18 cellular contexts compared by ENCODE assay signal in genomic region chr5:77418601-77419591, GRCh38.
DNase-seq lines count a peak whose midpoint lies in the region; ATAC-seq and TF ChIP-seq lines count a peak whose summit lies in the region.
"Had no signal": no experiment of that assay in that cellular context is flagged by ENCODE, and none has a peak within 500 bp of the region (broad histone marks: within the 10 kb centered on the region; RNA-seq: fewer than 3 reads in every experiment).

No MANE protein-coding gene starts in this region.

- H3K79me2 ChIP-seq in mammary epithelial cell (ENCODE audit: insufficient read depth, low read length): no peaks in the 10 kb centered on the region

- H4K20me1 ChIP-seq in IMR-90 (ENCODE audit: insufficient read depth, low read length) (no peaks in the 10 kb centered on the region), mammary epithelial cell (ENCODE audit: insufficient read depth, low read length) (no peaks in the 10 kb centered on the region)

- H3K9me3 ChIP-seq in IMR-90 (ENCODE audit: control insufficient read depth, insufficient read depth, low read length): no peaks in the 10 kb centered on the region
- H3K9me3 ChIP-seq in mammary epithelial cell (replicated peaks; ENCODE audit: insufficient read depth, low read length): no peaks in the 10 kb centered on the region
- no peaks in the 10 kb centered on the region for H3K9me3 ChIP-seq in thoracic aorta
- H3K9me3 ChIP-seq: adrenal gland, vagina had no signal

- no peak overlapping the region for H3K56ac ChIP-seq in IMR-90 (ENCODE audit: extremely low read depth, insufficient read depth, low read length)

- intact Hi-C loops in IMR-90 (cut with micrococcal nuclease): no loop called here
- intact Hi-C loops in mammary epithelial cell (cut with micrococcal nuclease): no loop called here

- DNase-seq in IMR-90: peak; percentile 45
- DNase-seq in mammary epithelial cell: peak; percentile 6
- DNase-seq in kidney tubule cell (ENCODE audit: low spot score): peak; percentile 45
- DNase-seq in thoracic aorta (ENCODE audit: low spot score): peak; percentile 26
- no peak for DNase-seq in NCI-H524 (lab: John Stamatoyannopoulos, UW)
- DNase-seq in effector memory CD8-positive, alpha-beta T cell: no peak
- DNase-seq: activated CD8-positive, alpha-beta T cell treated with anti-CD3 and anti-CD28 coated beads, Interleukin-2, amount 10 ng/mL, durations not matched to agents 7 days and 5 days; CD4-positive, alpha-beta T cell; KG1; NCI-H1436; stimulated activated naive B cell treated with anti-CD40 and anti-IgM and Interleukin-4, amounts not matched to agents 10 μg/mL and 1 μg/mL and 100 μg/mL, for 72 hours had no signal

- H2BK120ac ChIP-seq in IMR-90 (ENCODE audit: low read depth, low read length): no peak overlapping the region

- no peak overlapping the region for H2AK5ac ChIP-seq in IMR-90 (ENCODE audit: low read depth, low read length)

- POLR2A ChIA-PET in IMR-90 (lab: Charles Lee; ENCODE audit: unreplicated experiment): no interaction called here

- H2AFZ ChIP-seq in IMR-90 (replicated peaks; ENCODE audit: low read length, poor library complexity) (peak overlapping the region; percentile 62), mammary epithelial cell (ENCODE audit: low read depth, low read length) (no peak overlapping the region)

- H3K9ac ChIP-seq in IMR-90 (ENCODE audit: low read depth, low read length) (no peak overlapping the region), mammary epithelial cell (ENCODE audit: insufficient read depth, low read length) (no peak overlapping the region)

- H3K27me3 ChIP-seq in IMR-90 (ENCODE audit: control insufficient read depth, insufficient read depth, low read length): 0 out of 2 replicates have a peak, but pooled peaks cover 2% of the 10 kb centered on the region
- no peaks in the 10 kb centered on the region for H3K27me3 ChIP-seq in mammary epithelial cell (ENCODE audit: insufficient read depth, low read length)
- no peaks in the 10 kb centered on the region for H3K27me3 ChIP-seq in thoracic aorta (replicated peaks; ENCODE audit: insufficient read depth)
- H3K27me3 ChIP-seq: adrenal gland, vagina had no signal

- dilution Hi-C loops in IMR-90 (cut with HindIII; ENCODE audit: low sequenced_read_pairs, unreplicated experiment): no loop called here
- dilution Hi-C loops in mammary epithelial cell (cut with HindIII; ENCODE audit: low sequenced_read_pairs): no loop called here

- H3K36me3 Mint-ChIP-seq in effector memory CD8-positive, alpha-beta T cell (ENCODE audit: insufficient read depth): no peaks in the 10 kb centered on the region
- H3K36me3 Mint-ChIP-seq: memory B cell had no signal

- H4K5ac ChIP-seq in IMR-90 (ENCODE audit: low read depth, low read length): no peak overlapping the region

- no TSS peak for BruUV-seq in IMR-90 (replicated peaks; lab: Mats Ljungman, UMichigan)
- BruUV-seq in mammary epithelial cell (replicated peaks; lab: Mats Ljungman, UMichigan): no TSS peak

- H3K14ac ChIP-seq in IMR-90 (replicated peaks; ENCODE audit: low read depth, low read length): no peak overlapping the region

- H4K8ac ChIP-seq in IMR-90 (ENCODE audit: low read depth in 2 of 2, low read length in 2 of 2): no peak overlapping the region; a peak in 1 of 4 replicates

- no peak overlapping the region for H4K91ac ChIP-seq in IMR-90 (ENCODE audit: insufficient read depth, low read depth, low read length)

- no peak overlapping the region for H2BK15ac ChIP-seq in IMR-90 (ENCODE audit: low read depth, low read length)

- no peak overlapping the region for H3K4ac ChIP-seq in IMR-90 (ENCODE audit: low read depth, low read length)

- no peak overlapping the region for H3K23ac ChIP-seq in IMR-90 (ENCODE audit: low read depth, low read length)

- WGBS in IMR-90 (ENCODE audit: extremely low coverage in 2 of 2, insufficient read length in 1 of 2), 2 experiments: no CpG with 5 or more reads among the region's 13 CpGs
- 55% methylated on average over 13 of the region's 13 CpGs for WGBS in mammary epithelial cell (ENCODE audit: low coverage, missing lambda C conversion rate)

- no peak for TF ChIP-seq RAD21 in IMR-90 (IDR thresholded peaks at IDR 0.05; ENCODE audit: low read length)

- H2BK5ac ChIP-seq in IMR-90 (ENCODE audit: low read depth, low read length, poor library complexity, severe bottlenecking): no peak overlapping the region

- H3K4me1 Mint-ChIP-seq in effector memory CD8-positive, alpha-beta T cell (ENCODE audit: low read depth in 2 of 2): no peaks in the 10 kb centered on the region
- H3K4me1 Mint-ChIP-seq: activated T-helper 17 cell treated with anti-CD3 and anti-CD28 coated beads, Interleukin-2, amount 50 U/mL, for 72 hours; stimulated activated naive B cell treated with anti-CD40 and anti-IgM and Interleukin-4, amounts not matched to agents 10 μg/mL and 1 μg/mL and 100 μg/mL, for 72 hours had no signal

- H3K4me3 Mint-ChIP-seq in effector memory CD8-positive, alpha-beta T cell: no peak overlapping the region
- H3K4me3 Mint-ChIP-seq: activated CD8-positive, alpha-beta T cell treated with anti-CD3 and anti-CD28 coated beads, Interleukin-2, amount 10 ng/mL, durations not matched to agents 7 days and 5 days; activated T-helper 17 cell treated with anti-CD3 and anti-CD28 coated beads, Interleukin-2, amount 50 U/mL, for 72 hours; CD4-positive, alpha-beta T cell; memory B cell; stimulated activated naive B cell treated with anti-CD40 and anti-IgM and Interleukin-4, amounts not matched to agents 10 μg/mL and 1 μg/mL and 100 μg/mL, for 72 hours had no signal

- no peaks in the 10 kb centered on the region for H3K4me1 ChIP-seq in IMR-90 (ENCODE audit: control insufficient read depth, insufficient read depth, low read length)
- H3K4me1 ChIP-seq in mammary epithelial cell (ENCODE audit: insufficient read depth, low read length): no peaks in the 10 kb centered on the region
- peaks cover 15 to 55% of the 10 kb centered on the region in 2 donors for H3K4me1 ChIP-seq in thoracic aorta (ENCODE audit: control insufficient read depth in 1 of 2, low read depth in 2 of 2)
- H3K4me1 ChIP-seq: vagina had no signal

- in situ Hi-C loops in IMR-90 (cut with MboI; ENCODE audit: low sequenced_read_pairs): no loop called here
- in situ Hi-C loops in mammary epithelial cell (cut with MboI; ENCODE audit: low sequenced_read_pairs in 2 of 2): no loop called here

- no peak overlapping the region for H2AK9ac ChIP-seq in IMR-90 (replicated peaks; ENCODE audit: low read depth, low read length, poor library complexity)

- no peak overlapping the region for H3K4me2 ChIP-seq in IMR-90 (ENCODE audit: low read depth, low read length)
- no peak overlapping the region for H3K4me2 ChIP-seq in mammary epithelial cell (ENCODE audit: insufficient read depth, low read depth, low read length)

- H3K79me1 ChIP-seq in IMR-90 (ENCODE audit: low read depth in 1 of 2, low read length in 2 of 2): no peaks in the 10 kb centered on the region

- H3K9me3 Mint-ChIP-seq in effector memory CD8-positive, alpha-beta T cell: no peaks in the 10 kb centered on the region
- H3K9me3 Mint-ChIP-seq: activated T-helper 17 cell treated with anti-CD3 and anti-CD28 coated beads, Interleukin-2, amount 50 U/mL, for 72 hours; CD4-positive, alpha-beta T cell; memory B cell; stimulated activated naive B cell treated with anti-CD40 and anti-IgM and Interleukin-4, amounts not matched to agents 10 μg/mL and 1 μg/mL and 100 μg/mL, for 72 hours had no signal

- ATAC-seq in IMR-90 (ENCODE audit: low read depth) (peak; percentile 40; the same call in 1 of the 2 replicates), thoracic aorta (ENCODE audit: insufficient number of reproducible peaks, low FRiP score, low read depth) (peak; percentile 97), HG02571 (IDR thresholded peaks at IDR 0.05; ENCODE audit: unreplicated experiment) (no peak)
- ATAC-seq in effector memory CD8-positive, alpha-beta T cell (replicated peaks): no peak
- ATAC-seq: activated CD8-positive, alpha-beta T cell treated with anti-CD3 and anti-CD28 coated beads, Interleukin-2, amount 10 ng/mL, durations not matched to agents 7 days and 5 days; activated T-helper 17 cell treated with anti-CD3 and anti-CD28 coated beads, Interleukin-2, amount 50 U/mL, for 72 hours had no signal

- peaks cover 22 to 32% of the 10 kb centered on the region in 2 donors for H3K27me3 Mint-ChIP-seq in effector memory CD8-positive, alpha-beta T cell

- TF ChIP-seq CTCF in IMR-90 (conservative IDR thresholded peaks at IDR 0.05; ENCODE audit: low read depth, low read length) (no peak), mammary epithelial cell (conservative IDR thresholded peaks at IDR 0.05 in 1 of 2, IDR thresholded peaks at IDR 0.05 in 1 of 2; ENCODE audit: extremely low read depth in 1 of 2, insufficient read depth in 1 of 2, low read depth in 1 of 2, low read length in 2 of 2) (no peak), thoracic aorta (IDR thresholded peaks at IDR 0.05) (no peak)

- H3K27ac Mint-ChIP-seq in effector memory CD8-positive, alpha-beta T cell: no peak overlapping the region
- H3K27ac Mint-ChIP-seq: activated CD8-positive, alpha-beta T cell treated with anti-CD3 and anti-CD28 coated beads, Interleukin-2, amount 10 ng/mL, durations not matched to agents 7 days and 5 days; activated T-helper 17 cell treated with anti-CD3 and anti-CD28 coated beads, Interleukin-2, amount 50 U/mL, for 72 hours; CD4-positive, alpha-beta T cell; memory B cell; stimulated activated naive B cell treated with anti-CD40 and anti-IgM and Interleukin-4, amounts not matched to agents 10 μg/mL and 1 μg/mL and 100 μg/mL, for 72 hours had no signal

- CTCF ChIA-PET in IMR-90 (lab: Yijun Ruan, JAX) (no interaction called here), mammary epithelial cell (lab: Charles Lee; ENCODE audit: low non-redundant PET) (no interaction called here)

- 0 out of 2 replicates have a peak, but pooled peaks cover 5% of the 10 kb centered on the region for H3K9me1 ChIP-seq in IMR-90 (ENCODE audit: insufficient read depth, low read length)

- no peak overlapping the region for H3K18ac ChIP-seq in IMR-90 (ENCODE audit: low read depth, low read length)

- no peaks in the 10 kb centered on the region for H3K36me3 ChIP-seq in IMR-90 (ENCODE audit: control insufficient read depth, insufficient read depth, low read length)
- no peaks in the 10 kb centered on the region for H3K36me3 ChIP-seq in mammary epithelial cell (ENCODE audit: insufficient read depth, low read length)
- H3K36me3 ChIP-seq in thoracic aorta: no peaks in the 10 kb centered on the region
- H3K36me3 ChIP-seq: adrenal gland, vagina had no signal

- H3K4me3 ChIP-seq in IMR-90 (ENCODE audit: insufficient read depth, low read depth, low read length): no peak overlapping the region
- no peak overlapping the region for H3K4me3 ChIP-seq in mammary epithelial cell (replicated peaks in 1 of 3; ENCODE audit: insufficient read depth in 1 of 3, low read depth in 2 of 3, low read length in 3 of 3)
- no peak overlapping the region for H3K4me3 ChIP-seq in thoracic aorta
- H3K4me3 ChIP-seq: adrenal gland, skin epidermis, vagina had no signal

- no peak for TF ChIP-seq POLR2A in IMR-90 (IDR thresholded peaks at IDR 0.05; ENCODE audit: low read depth, low read length)

- no peak overlapping the region for H2BK20ac ChIP-seq in IMR-90 (ENCODE audit: low read depth, low read length)

- no peak overlapping the region for H3K27ac ChIP-seq in IMR-90 (ENCODE audit: insufficient read depth, low read length)
- H3K27ac ChIP-seq in mammary epithelial cell (ENCODE audit: insufficient read depth, low read depth, low read length): no peak overlapping the region
- peak overlapping the region; percentile 93 to 94 for H3K27ac ChIP-seq in thoracic aorta
- H3K27ac ChIP-seq: adrenal gland, skin epidermis, vagina, VCaP had no signal

Comparison
In these comparisons a context has a peak if more than half of its experiments do, and no peak if none do; other contexts are left out.
1. ATAC-seq: peak in IMR-90 (single experiment) and thoracic aorta (single experiment); none in HG02571 (single experiment) and effector memory CD8-positive, alpha-beta T cell (single experiment).
2. DNase-seq: peak in IMR-90 (single experiment), mammary epithelial cell (single experiment), kidney tubule cell (single experiment) and thoracic aorta (single experiment); none in NCI-H524 (0 of 2) and effector memory CD8-positive, alpha-beta T cell (0 of 3).
3. H3K27ac ChIP-seq: peak in thoracic aorta (2 of 2); none in IMR-90 (single experiment) and mammary epithelial cell (single experiment).